ENCODE assay signal across 8 cellular contexts in genomic region chr14:104420523-104420922, GRCh38.
DNase-seq lines count a peak whose midpoint lies in the region; ATAC-seq and TF ChIP-seq lines count a peak whose summit lies in the region.
"Not testable (repeated sequence)": the region's sequence is repeated elsewhere in the genome, so short reads cannot be mapped to it uniquely, and the experiment has no call there.

No MANE protein-coding gene starts in this region.

- not testable (repeated sequence) for H3K4me1 ChIP-seq in H9 (ENCODE audit: insufficient read depth, low read length); PC-3 (ENCODE audit: insufficient read depth, low read length); endodermal cell (ENCODE audit: control insufficient read depth, insufficient read depth, low read length)
- H3K4me1 ChIP-seq in neuronal stem cell (ENCODE audit: control insufficient read depth in 2 of 2, insufficient read depth in 1 of 2, low read depth in 1 of 2, low read length in 2 of 2): peaks cover 3 to 16% of the 10 kb centered on the region in 2 donors

- intact Hi-C loops in PC-3 (cut with micrococcal nuclease); Right ventricle myocardium inferior (cut with DNase I): not testable (repeated sequence)

- not testable (repeated sequence) for H3K9me3 Mint-ChIP-seq in H9; endodermal cell; stimulated activated naive B cell treated with anti-CD40 and anti-IgM and Interleukin-4, amounts not matched to agents 10 μg/mL and 1 μg/mL and 100 μg/mL, for 72 hours

- POLR2A ChIA-PET in PC-3 (lab: Charles Lee; ENCODE audit: unreplicated experiment): not testable (repeated sequence)

- not testable (repeated sequence) for H3K27ac ChIP-seq in H9 (ENCODE audit: insufficient read length, low read depth, low read length); PC-3 (ENCODE audit: low read length); neuronal stem cell (replicated peaks; ENCODE audit: low read length)
- peak overlapping the region; percentile 29 for H3K27ac ChIP-seq in endodermal cell (ENCODE audit: low read depth, low read length)

- not testable (repeated sequence) for H3K9me3 ChIP-seq in H9 (ENCODE audit: control insufficient read depth, low read depth, low read length); PC-3 (ENCODE audit: low read length); endodermal cell (ENCODE audit: control insufficient read depth, low read length); neuronal stem cell (replicated peaks in 1 of 2; ENCODE audit: control insufficient read depth in 2 of 2, insufficient read depth in 1 of 2, low read depth in 1 of 2, low read length in 2 of 2)

- not testable (repeated sequence) for H3K79me2 ChIP-seq in H9 (ENCODE audit: insufficient read depth, low read length); PC-3 (ENCODE audit: low read length)

- TF ChIP-seq CTCF in H9 (conservative IDR thresholded peaks at IDR 0.05); PC-3 (conservative IDR thresholded peaks at IDR 0.05; ENCODE audit: low read depth, low read length); endodermal cell (conservative IDR thresholded peaks at IDR 0.05): not testable (repeated sequence)

- H2BK15ac ChIP-seq in H9 (ENCODE audit: low read depth, low read length); neuronal stem cell (ENCODE audit: low read length): not testable (repeated sequence)

- BruUV-seq in PC-3 (replicated peaks; lab: Mats Ljungman, UMichigan): not testable (repeated sequence)

- WGBS in H9 (ENCODE audit: extremely low coverage, insufficient read length, low lambda C conversion rate): no CpG with 5 or more reads among the region's 3 CpGs
- WGBS in endodermal cell (ENCODE audit: insufficient coverage in 1 of 2, insufficient read length in 1 of 2), 2 experiments: 88 to 92% methylated on average over 2 to 3 of the region's 3 CpGs
- WGBS in neuronal stem cell (ENCODE audit: extremely low coverage in 2 of 2, insufficient read length in 2 of 2, insufficient replicate concordance in 1 of 2), 2 donors: no CpG with 5 or more reads among the region's 3 CpGs

- not testable (repeated sequence) for H2BK120ac ChIP-seq in H9 (ENCODE audit: low read depth, low read length, poor library complexity, severe bottlenecking); neuronal stem cell (ENCODE audit: low read depth, low read length)

- H2AK5ac ChIP-seq in H9 (ENCODE audit: insufficient read length, low read length): not testable (repeated sequence)
- H2AK5ac ChIP-seq in neuronal stem cell (ENCODE audit: low read depth, low read length): peak overlapping the region; percentile 59

- not testable (repeated sequence) for H3K56ac ChIP-seq in H9 (ENCODE audit: insufficient read length, low read depth, low read length)

- H2BK20ac ChIP-seq in H9 (ENCODE audit: low read depth, low read length, poor library complexity, severe bottlenecking): not testable (repeated sequence)

- not testable (repeated sequence) for H3K9ac ChIP-seq in H9 (ENCODE audit: extremely low read depth, insufficient read length, low read length); PC-3 (ENCODE audit: low read length); endodermal cell (ENCODE audit: extremely low read depth, low read length, poor library complexity, severe bottlenecking); neuronal stem cell (ENCODE audit: low read depth, low read length, poor library complexity)

- H3F3A ChIP-seq in PC-3 (ENCODE audit: low read length, unreplicated experiment): not testable (repeated sequence)

- not testable (repeated sequence) for H3K36me3 Mint-ChIP-seq in H9 (ENCODE audit: insufficient read depth in 1 of 3, low read depth in 3 of 3); endodermal cell (ENCODE audit: low read depth); stimulated activated naive B cell treated with anti-CD40 and anti-IgM and Interleukin-4, amounts not matched to agents 10 μg/mL and 1 μg/mL and 100 μg/mL, for 72 hours

- not testable (repeated sequence) for H2BK5ac ChIP-seq in H9 (ENCODE audit: insufficient read length, low read length); neuronal stem cell (ENCODE audit: low read length)

- not testable (repeated sequence) for H4K5ac ChIP-seq in H9 (ENCODE audit: insufficient read length, low read depth, low read length)

- H3K4me1 Mint-ChIP-seq in H9: peaks cover 13 to 25% of the 10 kb centered on the region in 2 experiments
- H3K4me1 Mint-ChIP-seq in endodermal cell; stimulated activated naive B cell treated with anti-CD40 and anti-IgM and Interleukin-4, amounts not matched to agents 10 μg/mL and 1 μg/mL and 100 μg/mL, for 72 hours: not testable (repeated sequence)

- DNase-seq in H9 (peak; percentile 10), NCI-H1694 treated with DMSO at 0.1 percent for 48 hours (lab: John Stamatoyannopoulos, UW) (peak; percentile 78), endodermal cell (peak; percentile 28), Right ventricle myocardium inferior (ENCODE audit: missing footprints) (peak; percentile 11)
- not testable (repeated sequence) for DNase-seq in PC-3; neuronal stem cell (ENCODE audit: low spot score); stimulated activated naive B cell treated with anti-CD40 and anti-IgM and Interleukin-4, amounts not matched to agents 10 μg/mL and 1 μg/mL and 100 μg/mL, for 72 hours
- DNase-seq in activated CD8-positive, alpha-beta memory T cell treated with anti-CD3 and anti-CD28 coated beads for 24 hours: peak; percentile 37

- H2AFZ ChIP-seq in H9 (ENCODE audit: low read length); PC-3 (ENCODE audit: low read length); neuronal stem cell (ENCODE audit: low read length): not testable (repeated sequence)

- not testable (repeated sequence) for H3K9me2 ChIP-seq in PC-3 (replicated peaks; ENCODE audit: low read length)

- not testable (repeated sequence) for H2BK12ac ChIP-seq in H9 (ENCODE audit: insufficient read length, low read depth, low read length); neuronal stem cell (ENCODE audit: low read length)

- peaks cover 10% of the 10 kb centered on the region for H3K27me3 Mint-ChIP-seq in H9 (ENCODE audit: low read depth)
- H3K27me3 Mint-ChIP-seq in endodermal cell (ENCODE audit: insufficient read depth); stimulated activated naive B cell treated with anti-CD40 and anti-IgM and Interleukin-4, amounts not matched to agents 10 μg/mL and 1 μg/mL and 100 μg/mL, for 72 hours: not testable (repeated sequence)

- H3K4me3 Mint-ChIP-seq in H9; endodermal cell; stimulated activated naive B cell treated with anti-CD40 and anti-IgM and Interleukin-4, amounts not matched to agents 10 μg/mL and 1 μg/mL and 100 μg/mL, for 72 hours: not testable (repeated sequence)

- H3K23ac ChIP-seq in H9 (ENCODE audit: insufficient read length, low read depth, low read length); neuronal stem cell (ENCODE audit: low read depth, low read length, poor library complexity): not testable (repeated sequence)

- not testable (repeated sequence) for H3T11ph ChIP-seq in H9 (ENCODE audit: low read length)

- not testable (repeated sequence) for H3K4me2 ChIP-seq in H9 (ENCODE audit: insufficient read depth, insufficient read length, low read length); PC-3 (ENCODE audit: low read length); neuronal stem cell (ENCODE audit: insufficient read depth, low read length, poor library complexity, severe bottlenecking)

- not testable (repeated sequence) for H3K14ac ChIP-seq in H9 (ENCODE audit: insufficient read depth, low read length); neuronal stem cell (ENCODE audit: low read length)

- not testable (repeated sequence) for H3K4ac ChIP-seq in H9 (ENCODE audit: low read depth, low read length); neuronal stem cell (ENCODE audit: low read length)

- not testable (repeated sequence) for H4K8ac ChIP-seq in H9 (replicated peaks; ENCODE audit: insufficient read length, low read depth, low read length); neuronal stem cell (ENCODE audit: low read depth, low read length)

- ATAC-seq in PC-3: peak; percentile 38; the same call in 1 of the 2 replicates
- not testable (repeated sequence) for ATAC-seq in Right ventricle myocardium inferior; stimulated activated naive B cell treated with anti-CD40 and anti-IgM and Interleukin-4, amounts not matched to agents 10 μg/mL and 1 μg/mL and 100 μg/mL, for 72 hours (replicated peaks)

- not testable (repeated sequence) for H3K36me3 ChIP-seq in PC-3 (ENCODE audit: low read depth, low read length); endodermal cell (ENCODE audit: control insufficient read depth, insufficient read depth, low read length); neuronal stem cell (replicated peaks in 1 of 2; ENCODE audit: control insufficient read depth in 2 of 2, insufficient read depth in 2 of 2, low read length in 2 of 2)

- H3K4me3 ChIP-seq in PC-3 (ENCODE audit: low read length); endodermal cell (ENCODE audit: low read length); neuronal stem cell (ENCODE audit: low read length in 2 of 2): not testable (repeated sequence)

- H3K27ac Mint-ChIP-seq in H9: peak overlapping the region in 1 of 3 experiments; percentile 62; a peak in 1 of 7 replicates
- H3K27ac Mint-ChIP-seq in endodermal cell: not testable (repeated sequence)
- H3K27ac Mint-ChIP-seq in stimulated activated naive B cell treated with anti-CD40 and anti-IgM and Interleukin-4, amounts not matched to agents 10 μg/mL and 1 μg/mL and 100 μg/mL, for 72 hours: peak overlapping the region; percentile 56

- H3K23me2 ChIP-seq in H9 (ENCODE audit: insufficient read length, low read depth, low read length, poor library complexity, severe bottlenecking): not testable (repeated sequence)

- not testable (repeated sequence) for H3K79me1 ChIP-seq in H9 (ENCODE audit: insufficient read depth, low read depth, low read length, poor library complexity, severe bottlenecking); neuronal stem cell (ENCODE audit: low read depth, low read length)

- H3K27me3 ChIP-seq in H9 (ENCODE audit: insufficient read depth, low read length); endodermal cell (ENCODE audit: control insufficient read depth, insufficient read depth, low read length, poor library complexity, severe bottlenecking): not testable (repeated sequence)
- H3K27me3 ChIP-seq in PC-3 (ENCODE audit: low read length) (peaks cover 56% of the 10 kb centered on the region), neuronal stem cell (ENCODE audit: control insufficient read depth in 3 of 3, insufficient read depth in 3 of 3, low read depth in 1 of 3, low read length in 3 of 3) (peaks cover 0 to 23% (median 0%) of the 10 kb centered on the region in 3 experiments)

- CTCF ChIA-PET in PC-3 (lab: Charles Lee): not testable (repeated sequence)

- H3K18ac ChIP-seq in H9 (ENCODE audit: insufficient read length, low read depth, low read length); neuronal stem cell (ENCODE audit: low read length): not testable (repeated sequence)

- H4K20me1 ChIP-seq in H9 (ENCODE audit: control insufficient read depth, insufficient read depth, insufficient read length); PC-3 (ENCODE audit: low read length): not testable (repeated sequence)

- H4K91ac ChIP-seq in H9 (ENCODE audit: insufficient read length, low read depth, low read length); neuronal stem cell (ENCODE audit: low read depth, low read length, poor library complexity): not testable (repeated sequence)
